1 cellular context compared by ENCODE assay signal in genomic region chr4:182922551-182923284, GRCh38.
A peak's percentile ranks its signal among the peaks of the same experiment; 100 is the strongest.
TF ChIP-seq lines count a peak whose summit lies in the region.

No MANE protein-coding gene starts in this region.

TF ChIP-seq in liver, 16 proteins besides CTCF, POLR2A, EP300 and RAD21 (continued from another document):
- peak; percentile 17 to 21 for TF ChIP-seq HNF4A (conservative IDR thresholded peaks at IDR 0.05)
- no peak for TF ChIP-seq GABPA (IDR thresholded peaks at IDR 0.05 in 1 of 2, conservative IDR thresholded peaks at IDR 0.05 in 1 of 2)
- no peak for TF ChIP-seq EGR1 (IDR thresholded peaks at IDR 0.05; ENCODE audit: low read depth in 2 of 2)
- no peak for TF ChIP-seq NR2F2 (IDR thresholded peaks at IDR 0.05)
- TF ChIP-seq YY1 (IDR thresholded peaks at IDR 0.05), result no peak
- TF ChIP-seq TAF1 (conservative IDR thresholded peaks at IDR 0.05), result no peak
